Comparison of ENCODE assay signal across 16 cellular contexts in the genomic region with DNA sequence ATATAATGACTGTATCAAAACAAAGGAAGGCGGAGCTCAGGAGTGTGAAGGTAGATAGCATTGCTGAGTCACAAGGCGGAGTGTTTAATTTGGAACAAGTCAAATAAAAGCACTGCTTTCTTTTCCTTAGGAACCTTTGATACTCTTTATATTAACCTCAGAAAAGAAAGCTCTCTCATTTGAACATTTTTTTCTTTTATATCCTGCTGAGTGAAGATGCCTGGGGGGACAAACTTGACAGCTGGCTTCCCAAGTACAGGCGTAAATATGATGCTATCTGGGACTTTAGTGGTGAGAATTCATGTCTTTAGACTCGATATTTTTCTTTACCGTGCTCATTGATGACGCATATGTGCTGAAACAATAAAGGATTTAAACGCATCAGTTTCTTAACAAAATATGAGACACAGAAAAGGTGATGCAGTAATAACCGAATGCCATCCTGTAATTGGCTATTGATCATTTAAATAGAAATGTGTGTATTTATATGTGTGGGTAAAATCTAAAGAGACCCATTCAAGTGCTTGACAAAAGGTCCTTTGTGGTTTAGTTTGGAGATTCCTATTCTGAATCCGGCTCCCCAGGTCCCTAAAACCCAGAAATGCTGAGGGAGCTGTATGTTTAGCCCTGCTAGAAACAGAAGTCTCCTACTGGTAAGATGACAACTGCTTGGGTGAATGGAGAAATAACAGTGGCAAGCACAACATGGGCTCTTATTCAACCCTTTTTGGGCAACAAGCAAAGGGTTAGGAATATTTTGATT.
DNase-seq lines count a peak whose midpoint lies in the region; ATAC-seq, FAIRE-seq and TF ChIP-seq lines count a peak whose summit lies in the region.
"Had no signal": no experiment of that assay in that cellular context is flagged by ENCODE, and none has a peak within 500 bp of the region (broad histone marks: within the 10 kb centered on the region; RNA-seq: fewer than 3 reads in every experiment).

No MANE protein-coding gene starts in this region.

- TF ChIP-seq CTCF in VCaP (conservative IDR thresholded peaks at IDR 0.05): no peak
- no peak for TF ChIP-seq CTCF in foreskin keratinocyte (conservative IDR thresholded peaks at IDR 0.05)

- 17 to 69% (median 35%) methylated on average over 9 of the region's 9 CpGs for WGBS in small intestine, 3 donors

- FAIRE-seq in small intestine (lab: Jason Lieb, UNC): no peak
- FAIRE-seq: GM19239 had no signal

- peaks cover 22% of the 10 kb centered on the region for H3K4me1 ChIP-seq in foreskin keratinocyte
- no peaks in the 10 kb centered on the region for H3K4me1 ChIP-seq in small intestine (ENCODE audit: control insufficient read depth in 2 of 2, insufficient read depth in 1 of 2, low read depth in 1 of 2, low read length in 1 of 2)

- peak; percentile 75 for DNase-seq in LoVo (ENCODE audit: low spot score)
- DNase-seq in foreskin keratinocyte: peak; percentile 70 to 76
- DNase-seq in small intestine: peak; percentile 64
- DNase-seq in NCI-H1694 (lab: John Stamatoyannopoulos, UW): no peak
- no peak for DNase-seq in NCI-H526 (lab: John Stamatoyannopoulos, UW)
- no peak for DNase-seq in KG1 (lab: John Stamatoyannopoulos, UW)
- DNase-seq in activated CD4-positive, alpha-beta memory T cell treated with anti-CD3 and anti-CD28 coated beads, Interleukin-2, amount 10 ng/mL, durations not matched to agents 7 days and 5 days: no peak
- DNase-seq: activated CD4-positive, CD25-positive, alpha-beta regulatory T cell treated with anti-CD3 and anti-CD28 coated beads, Interleukin-2, amount 50 U/mL, for 72 hours; activated gamma-delta T cell treated with Interleukin-2 at 50 U/mL for 16 hours; CD4-positive, alpha-beta memory T cell; effector CD8-positive, alpha-beta T cell; NCI-H2171 treated with DMSO at 0.1 percent for 48 hours had no signal

- no peaks in the 10 kb centered on the region for H3K27me3 ChIP-seq in foreskin keratinocyte
- H3K27me3 ChIP-seq in small intestine (ENCODE audit: control insufficient read depth in 2 of 2, insufficient read depth in 2 of 2, low read length in 2 of 2): no peaks in the 10 kb centered on the region

- H3K4me3 Mint-ChIP-seq in activated CD4-positive, alpha-beta memory T cell treated with anti-CD3 and anti-CD28 coated beads, Interleukin-2, amount 10 ng/mL, durations not matched to agents 7 days and 5 days: no peak overlapping the region
- H3K4me3 Mint-ChIP-seq: CD4-positive, alpha-beta memory T cell; IgD-negative memory B cell had no signal

- H3K4me1 Mint-ChIP-seq in activated CD4-positive, alpha-beta memory T cell treated with anti-CD3 and anti-CD28 coated beads, Interleukin-2, amount 10 ng/mL, durations not matched to agents 7 days and 5 days: peaks cover 5% of the 10 kb centered on the region

- H3K27ac Mint-ChIP-seq in activated CD4-positive, alpha-beta memory T cell treated with anti-CD3 and anti-CD28 coated beads, Interleukin-2, amount 10 ng/mL, durations not matched to agents 7 days and 5 days: no peak overlapping the region
- H3K27ac Mint-ChIP-seq: IgD-negative memory B cell had no signal

- POLR2A ChIA-PET in activated CD4-positive, alpha-beta memory T cell treated with anti-CD3 and anti-CD28 coated beads, Interleukin-2, amount 10 ng/mL, durations not matched to agents 7 days and 5 days (lab: Charles Lee): no interaction called here

- H3K4me3 ChIP-seq in small intestine (ENCODE audit: low read depth in 1 of 2, low read length in 2 of 2): no peak overlapping the region

- peaks cover 2% of the 10 kb centered on the region for H3K27me3 Mint-ChIP-seq in activated CD4-positive, alpha-beta memory T cell treated with anti-CD3 and anti-CD28 coated beads, Interleukin-2, amount 10 ng/mL, durations not matched to agents 7 days and 5 days

- H3K9me3 ChIP-seq in small intestine (ENCODE audit: control insufficient read depth, low read depth): no peaks in the 10 kb centered on the region

- no peaks in the 10 kb centered on the region for H3K36me3 Mint-ChIP-seq in activated CD4-positive, alpha-beta memory T cell treated with anti-CD3 and anti-CD28 coated beads, Interleukin-2, amount 10 ng/mL, durations not matched to agents 7 days and 5 days (ENCODE audit: low read depth)
- H3K36me3 Mint-ChIP-seq: CD4-positive, alpha-beta memory T cell had no signal

- no peaks in the 10 kb centered on the region for H3K36me3 ChIP-seq in small intestine (ENCODE audit: control insufficient read depth in 2 of 2, insufficient read depth in 2 of 2, low read length in 2 of 2)

- CTCF ChIA-PET in activated CD4-positive, alpha-beta memory T cell treated with anti-CD3 and anti-CD28 coated beads, Interleukin-2, amount 10 ng/mL, durations not matched to agents 7 days and 5 days (lab: Charles Lee): interaction anchor here (1.8 kb wide), 1 partner anchor 232 kb away, joined by 8 read pairs; no protein-coding TSS in a partner anchor

- peak; percentile 90 for ATAC-seq in foreskin keratinocyte
- ATAC-seq: Right ventricle myocardium inferior had no signal

- H3K27ac ChIP-seq in VCaP: 0 out of 2 replicates have a peak overlapping the region, but pooled peaks have one; percentile 11
- peak overlapping the region; percentile 88 for H3K27ac ChIP-seq in foreskin keratinocyte
- no peak overlapping the region for H3K27ac ChIP-seq in small intestine (ENCODE audit: low read depth in 1 of 2, low read length in 1 of 2)

- no peaks in the 10 kb centered on the region for H3K9me3 Mint-ChIP-seq in activated CD4-positive, alpha-beta memory T cell treated with anti-CD3 and anti-CD28 coated beads, Interleukin-2, amount 10 ng/mL, durations not matched to agents 7 days and 5 days

Comparison
In these comparisons a context has a peak if more than half of its experiments do, and no peak if none do; other contexts are left out.
1. DNase-seq: peak in LoVo (single experiment), foreskin keratinocyte (2 of 2) and small intestine (single experiment); none in NCI-H1694 (single experiment), NCI-H526 (0 of 2), KG1 (single experiment) and activated CD4-positive, alpha-beta memory T cell treated with anti-CD3 and anti-CD28 coated beads, Interleukin-2, amount 10 ng/mL, durations not matched to agents 7 days and 5 days (single experiment).
2. H3K27ac ChIP-seq: peak in VCaP (single experiment) and foreskin keratinocyte (single experiment); none in small intestine (0 of 2).